In the genomic region with DNA sequence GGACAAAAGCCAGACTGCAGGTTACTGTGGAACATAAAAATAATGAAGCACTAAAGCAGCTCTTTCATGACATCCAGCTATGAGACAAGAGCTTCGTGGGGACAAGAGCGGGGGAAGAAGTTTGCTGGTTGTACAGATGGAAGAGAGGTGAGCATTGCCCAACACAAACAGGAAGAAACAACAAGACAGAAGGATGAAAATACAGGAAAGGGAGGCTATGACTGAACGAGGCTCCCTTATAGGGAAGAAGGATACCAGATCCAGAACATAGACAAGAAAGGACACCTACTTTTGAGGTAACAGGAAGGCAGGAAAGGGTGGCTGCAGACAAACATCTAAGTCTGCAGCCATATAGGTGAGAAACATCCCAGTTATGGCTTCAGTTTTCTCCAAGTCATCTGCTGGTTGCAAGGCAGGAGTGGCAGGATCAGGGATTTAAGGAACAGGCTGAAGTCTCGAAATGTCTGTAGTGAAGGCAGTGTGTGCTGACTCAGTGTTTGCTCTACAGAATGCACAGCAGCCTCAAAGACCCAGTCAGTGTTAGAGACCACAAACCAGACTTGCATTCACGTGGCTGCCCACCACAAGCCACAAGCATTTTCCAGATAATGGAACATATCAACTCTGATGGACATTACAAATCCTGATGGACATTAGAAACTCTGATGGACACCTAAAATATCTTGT, we compare ENCODE assay signal across 10 cellular contexts. TPM values are rescaled to one million over a fixed set of nuclear protein-coding genes. Genes with fewer than 3 reads are reported as not detected.
A peak's percentile ranks its signal among the peaks of the same experiment; 100 is the strongest.
DNase-seq lines count a peak whose midpoint lies in the region; ATAC-seq lines count a peak whose summit lies in the region.
"Had no signal": no experiment of that assay in that cellular context is flagged by ENCODE, and none has a peak within 500 bp of the region (broad histone marks: within the 10 kb centered on the region; RNA-seq: fewer than 3 reads in every experiment).

No MANE protein-coding gene starts in this region.

- H3K4me3 ChIP-seq in ACC112 (ENCODE audit: low read depth, low read length) (peak overlapping the region; percentile 91; the same call in 1 of the 2 replicates), GM23248 (peak overlapping the region; percentile 79)

- peaks cover 36% of the 10 kb centered on the region for H3F3A ChIP-seq in GM23248 (ENCODE audit: insufficient read depth)

- H4K20me1 ChIP-seq in GM23248 (ENCODE audit: insufficient read depth), result peaks cover 3% of the 10 kb centered on the region; the same call in 1 of the 2 replicates

- no peak overlapping the region for H3K4me3 Mint-ChIP-seq in activated CD4-positive, alpha-beta memory T cell treated with anti-CD3 and anti-CD28 coated beads for 36 hours
- H3K4me3 Mint-ChIP-seq in immature natural killer cell, result peak overlapping the region; percentile 33 to 85 (median 77)

- H3K36me3 ChIP-seq in ACC112 (ENCODE audit: insufficient read depth, low read length) (no peaks in the 10 kb centered on the region), GM23248 (ENCODE audit: low read depth) (no peaks in the 10 kb centered on the region)

- peak; percentile 70 for DNase-seq in GM23248
- peak; percentile 32 for DNase-seq in activated CD4-positive, alpha-beta memory T cell treated with anti-CD3 and anti-CD28 coated beads for 36 hours
- peak; percentile 27 to 39 (median 36) for DNase-seq in immature natural killer cell
- no peak for DNase-seq in retina
- DNase-seq in NCI-H1105 treated with DMSO at 0.1 percent for 48 hours (lab: John Stamatoyannopoulos, UW), result no peak
- no peak for DNase-seq in NCI-H2171 treated with DMSO at 0.1 percent for 48 hours (lab: John Stamatoyannopoulos, UW)
- DNase-seq: midbrain had no signal

- peaks cover 23% of the 10 kb centered on the region for H3K27me3 Mint-ChIP-seq in activated CD4-positive, alpha-beta memory T cell treated with anti-CD3 and anti-CD28 coated beads for 36 hours
- peaks cover 16 to 30% (median 18%) of the 10 kb centered on the region in 3 donors for H3K27me3 Mint-ChIP-seq in immature natural killer cell (ENCODE audit: low read depth in 3 of 3)

- H2AFZ ChIP-seq in ACC112 (ENCODE audit: low read length, unreplicated experiment) (no peak overlapping the region), GM23248 (no peak overlapping the region)

- no peaks in the 10 kb centered on the region for H3K9me2 ChIP-seq in GM23248 (ENCODE audit: insufficient read depth)

- H3K9me3 ChIP-seq in GM23248 (ENCODE audit: low read depth), result no peaks in the 10 kb centered on the region

- no peak for ATAC-seq in GM21360 (IDR thresholded peaks at IDR 0.05; ENCODE audit: unreplicated experiment)
- ATAC-seq: esophagus mucosa had no signal

- intact Hi-C loops in activated CD4-positive, alpha-beta memory T cell treated with anti-CD3 and anti-CD28 coated beads for 36 hours (cut with micrococcal nuclease), result loop anchor here (2.0 kb wide), 2 partner anchors 111 to 189 kb away; a partner anchor contains a TSS

- in situ Hi-C loops in GM23248 (cut with MboI), result no loop called here

- peaks cover 8% of the 10 kb centered on the region for H3K79me2 ChIP-seq in ACC112 (ENCODE audit: control insufficient read depth, insufficient read depth, low read length, unreplicated experiment)
- peaks cover 31% of the 10 kb centered on the region for H3K79me2 ChIP-seq in GM23248 (ENCODE audit: insufficient read depth)

- 76 to 77% methylated on average over 5 of the region's 5 CpGs for WGBS in GM23248 (ENCODE audit: low coverage in 1 of 2, low lambda C conversion rate in 2 of 2, missing lambda C conversion rate in 2 of 2), 2 experiments

- peaks cover 39% of the 10 kb centered on the region for H3K4me1 ChIP-seq in ACC112 (ENCODE audit: control insufficient read depth, insufficient read depth, low read length, unreplicated experiment)
- H3K4me1 ChIP-seq in GM23248 (ENCODE audit: insufficient read depth), result peaks cover 54% of the 10 kb centered on the region

- H3K9ac ChIP-seq in GM23248, result peak overlapping the region; percentile 84

- POLR2A ChIA-PET in activated CD4-positive, alpha-beta memory T cell treated with anti-CD3 and anti-CD28 coated beads for 36 hours (lab: Charles Lee), result no interaction called here

- H3K4me2 ChIP-seq in GM23248 (ENCODE audit: unreplicated experiment), result peak overlapping the region; percentile 92

- H3K36me3 Mint-ChIP-seq in activated CD4-positive, alpha-beta memory T cell treated with anti-CD3 and anti-CD28 coated beads for 36 hours, result no peaks in the 10 kb centered on the region
- no peaks in the 10 kb centered on the region for H3K36me3 Mint-ChIP-seq in immature natural killer cell

- H3K4me1 Mint-ChIP-seq in activated CD4-positive, alpha-beta memory T cell treated with anti-CD3 and anti-CD28 coated beads for 36 hours (ENCODE audit: low read depth), result peaks cover 16% of the 10 kb centered on the region
- peaks cover 23 to 34% of the 10 kb centered on the region in 2 donors for H3K4me1 Mint-ChIP-seq in immature natural killer cell

- no peaks in the 10 kb centered on the region for H3K27me3 ChIP-seq in ACC112 (ENCODE audit: insufficient read depth, low read length)
- H3K27me3 ChIP-seq in GM23248 (replicated peaks; ENCODE audit: insufficient read depth), result no peaks in the 10 kb centered on the region

- no peak overlapping the region for H3K27ac ChIP-seq in ACC112 (ENCODE audit: low read depth, low read length)
- peak overlapping the region; percentile 42 for H3K27ac ChIP-seq in GM23248

- no peak overlapping the region for H3K27ac Mint-ChIP-seq in activated CD4-positive, alpha-beta memory T cell treated with anti-CD3 and anti-CD28 coated beads for 36 hours
- H3K27ac Mint-ChIP-seq in immature natural killer cell, result peak overlapping the region in 1 of 6 donors; percentile 13

- CTCF ChIA-PET in activated CD4-positive, alpha-beta memory T cell treated with anti-CD3 and anti-CD28 coated beads for 36 hours (lab: Charles Lee), result interaction anchor here (1.5 kb wide), 1 partner anchor 110 kb away, joined by 8 read pairs; no protein-coding TSS in a partner anchor

- no peaks in the 10 kb centered on the region for H3K9me3 Mint-ChIP-seq in activated CD4-positive, alpha-beta memory T cell treated with anti-CD3 and anti-CD28 coated beads for 36 hours
- no peaks in the 10 kb centered on the region for H3K9me3 Mint-ChIP-seq in immature natural killer cell

RNA-seq across cellular contexts. Expression of a gene that starts 1.9 kb away (rescaled TPM):
- 10.2 and 20.0 TPM in 2 replicates for total RNA-seq in GM23248 (2014; rRNA removed; shearing (Covaris generic))
- polyA plus RNA-seq in GM23248 (2016; fragmentation: Nextera tagmentation; extraction: Ambion mirVana) (8.5 and 8.9 TPM in 2 replicates), immature natural killer cell (under 1 TPM; 0.06 to 0.37 (median 0.19) TPM)
- 1 to 10 TPM; 1.1 to 1.6 TPM for total RNA-seq in activated CD4-positive, alpha-beta memory T cell treated with anti-CD3 and anti-CD28 coated beads for 36 hours

Comparison
In these comparisons a context has a peak if more than half of its experiments do, and no peak if none do; other contexts are left out.
1. DNase-seq: peak in GM23248 (single experiment), activated CD4-positive, alpha-beta memory T cell treated with anti-CD3 and anti-CD28 coated beads for 36 hours (single experiment) and immature natural killer cell (3 of 3); none in retina (single experiment), NCI-H1105 treated with DMSO at 0.1 percent for 48 hours (single experiment) and NCI-H2171 treated with DMSO at 0.1 percent for 48 hours (single experiment).